In the genomic region with DNA sequence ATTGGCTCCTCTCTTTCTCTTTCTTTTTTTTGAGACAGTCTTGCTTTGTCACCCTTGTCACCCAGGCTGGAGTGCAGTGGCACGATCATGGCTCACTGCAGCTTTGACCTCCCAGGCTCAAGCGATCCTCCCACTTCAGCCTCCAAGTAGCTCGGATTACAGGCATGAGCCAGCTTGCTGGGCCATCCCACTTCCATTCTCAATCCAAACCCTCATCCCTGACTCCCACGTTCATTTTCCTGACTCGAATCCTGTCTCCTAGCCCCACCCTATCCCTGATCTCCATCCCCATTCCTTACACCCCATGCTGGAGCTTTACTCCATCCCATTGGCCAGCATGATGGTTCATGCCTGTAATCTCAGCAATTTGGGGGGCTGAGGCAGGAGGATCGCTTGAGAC, we compare ENCODE assay signal across 1 cellular context.
TF ChIP-seq lines count a peak whose summit lies in the region.

No MANE protein-coding gene starts in this region.

TF ChIP-seq in HepG2, 621 proteins besides CTCF, POLR2A, EP300 and RAD21:
- TF ChIP-seq POLR2G (IDR thresholded peaks at IDR 0.05; ENCODE audit: low read depth, low read length): peak; percentile 26; the same call in 1 of the 2 replicates
- TF ChIP-seq, protein P1, sequence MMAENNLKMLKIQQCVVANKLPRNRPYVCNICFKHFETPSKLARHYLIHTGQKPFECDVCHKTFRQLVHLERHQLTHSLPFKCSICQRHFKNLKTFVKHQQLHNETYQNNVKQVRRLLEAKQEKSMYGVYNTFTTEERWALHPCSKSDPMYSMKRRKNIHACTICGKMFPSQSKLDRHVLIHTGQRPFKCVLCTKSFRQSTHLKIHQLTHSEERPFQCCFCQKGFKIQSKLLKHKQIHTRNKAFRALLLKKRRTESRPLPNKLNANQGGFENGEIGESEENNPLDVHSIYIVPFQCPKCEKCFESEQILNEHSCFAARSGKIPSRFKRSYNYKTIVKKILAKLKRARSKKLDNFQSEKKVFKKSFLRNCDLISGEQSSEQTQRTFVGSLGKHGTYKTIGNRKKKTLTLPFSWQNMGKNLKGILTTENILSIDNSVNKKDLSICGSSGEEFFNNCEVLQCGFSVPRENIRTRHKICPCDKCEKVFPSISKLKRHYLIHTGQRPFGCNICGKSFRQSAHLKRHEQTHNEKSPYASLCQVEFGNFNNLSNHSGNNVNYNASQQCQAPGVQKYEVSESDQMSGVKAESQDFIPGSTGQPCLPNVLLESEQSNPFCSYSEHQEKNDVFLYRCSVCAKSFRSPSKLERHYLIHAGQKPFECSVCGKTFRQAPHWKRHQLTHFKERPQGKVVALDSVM (CRISPR knock-in tag; IDR thresholded peaks at IDR 0.05): 0 out of 2 replicates have a peak, but pooled peaks have one; percentile 4
- no peak for TF ChIP-seq MZF1 (CRISPR knock-in tag; IDR thresholded peaks at IDR 0.05; ENCODE audit: borderline replicate concordance)
- TF ChIP-seq, protein P2, sequence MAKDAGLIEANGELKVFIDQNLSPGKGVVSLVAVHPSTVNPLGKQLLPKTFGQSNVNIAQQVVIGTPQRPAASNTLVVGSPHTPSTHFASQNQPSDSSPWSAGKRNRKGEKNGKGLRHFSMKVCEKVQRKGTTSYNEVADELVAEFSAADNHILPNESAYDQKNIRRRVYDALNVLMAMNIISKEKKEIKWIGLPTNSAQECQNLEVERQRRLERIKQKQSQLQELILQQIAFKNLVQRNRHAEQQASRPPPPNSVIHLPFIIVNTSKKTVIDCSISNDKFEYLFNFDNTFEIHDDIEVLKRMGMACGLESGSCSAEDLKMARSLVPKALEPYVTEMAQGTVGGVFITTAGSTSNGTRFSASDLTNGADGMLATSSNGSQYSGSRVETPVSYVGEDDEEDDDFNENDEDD (CRISPR knock-in tag; IDR thresholded peaks at IDR 0.05; ENCODE audit: borderline replicate concordance): no peak
- TF ChIP-seq PCBP2 (optimal IDR thresholded peaks at IDR 0.05; ENCODE audit: low read depth, low read length, poor library complexity, severe bottlenecking): no peak
